Comparison of ENCODE assay signal across 8 cellular contexts in the genomic region with DNA sequence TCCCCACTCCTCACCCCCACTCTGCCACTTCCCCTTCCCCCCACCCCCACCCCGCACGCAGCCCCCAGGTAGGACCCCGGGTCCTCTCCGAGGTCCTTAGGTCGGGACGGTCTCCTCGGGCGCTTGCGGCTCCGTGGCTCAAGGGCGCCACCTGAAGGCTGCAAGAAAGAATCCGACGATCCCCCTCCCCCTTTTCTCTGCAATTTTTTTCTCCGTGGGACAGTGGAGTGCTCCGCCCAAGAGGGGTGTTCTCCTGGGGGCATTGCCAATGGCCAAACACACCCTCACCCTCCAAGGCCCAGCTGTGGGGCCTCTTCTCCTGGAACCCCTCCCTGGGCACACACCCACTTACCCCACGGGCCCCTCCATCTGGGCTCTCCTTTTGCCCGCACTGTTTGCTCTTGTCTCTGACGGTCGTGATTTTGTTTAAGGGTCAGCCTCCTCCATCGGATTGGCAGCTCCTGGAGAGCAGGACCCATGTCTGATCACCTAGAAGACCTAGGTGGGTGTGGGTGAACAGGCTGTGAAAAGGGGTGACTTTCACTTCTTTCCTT. TPM values are rescaled to one million over a fixed set of nuclear protein-coding genes. Genes with fewer than 3 reads are reported as not detected.
A peak's percentile ranks its signal among the peaks of the same experiment; 100 is the strongest.
DNase-seq lines count a peak whose midpoint lies in the region; ATAC-seq and TF ChIP-seq lines count a peak whose summit lies in the region.

No MANE protein-coding gene starts in this region.

- H3K27ac ChIP-seq in Panc1 (ENCODE audit: low read length): no peak overlapping the region
- H3K27ac ChIP-seq in hepatocyte: no peak overlapping the region

- intact Hi-C loops in Panc1 (cut with micrococcal nuclease; ENCODE audit: unreplicated experiment): no loop called here

- POLR2A ChIA-PET in Panc1 (lab: Charles Lee): no interaction called here

- in situ Hi-C loops in Panc1 (cut with HindIII; ENCODE audit: low pct_unique_long_range_greater_than_20kb, low sequenced_read_pairs): no loop called here

- no peaks in the 10 kb centered on the region for H3K9me3 Mint-ChIP-seq in activated naive CD8-positive, alpha-beta T cell treated with anti-CD3 and anti-CD28 coated beads for 36 hours

- H3K27me3 Mint-ChIP-seq in activated naive CD8-positive, alpha-beta T cell treated with anti-CD3 and anti-CD28 coated beads for 36 hours: peaks cover 26% of the 10 kb centered on the region

- H3K27me3 ChIP-seq in Panc1 (ENCODE audit: control insufficient read depth, insufficient read depth, low read length) (peaks cover 12% of the 10 kb centered on the region), hepatocyte (peaks cover 16% of the 10 kb centered on the region)

- peaks cover 6% of the 10 kb centered on the region for H3K4me1 Mint-ChIP-seq in activated naive CD8-positive, alpha-beta T cell treated with anti-CD3 and anti-CD28 coated beads for 36 hours

- H3K36me3 ChIP-seq in Panc1 (ENCODE audit: control insufficient read depth, insufficient read depth, low read length): no peaks in the 10 kb centered on the region
- no peaks in the 10 kb centered on the region for H3K36me3 ChIP-seq in hepatocyte (replicated peaks; ENCODE audit: insufficient read depth, low read depth)

- peak overlapping the region; percentile 67 for H3K4me3 Mint-ChIP-seq in activated naive CD8-positive, alpha-beta T cell treated with anti-CD3 and anti-CD28 coated beads for 36 hours

- no peaks in the 10 kb centered on the region for H3K36me3 Mint-ChIP-seq in activated naive CD8-positive, alpha-beta T cell treated with anti-CD3 and anti-CD28 coated beads for 36 hours

- peak; percentile 81 for ATAC-seq in Panc1

- CTCF ChIA-PET in Panc1 (lab: Charles Lee): interaction anchor here (0.5 to 0.7 kb wide), 4 partner anchors 221 to 1277 kb away, joined by 3 to 6 read pairs (median 4); no protein-coding TSS in a partner anchor

- peak; percentile 73 for DNase-seq in COLO668 (lab: John Stamatoyannopoulos, UW; ENCODE audit: unreplicated experiment)
- DNase-seq in HT1080 (ENCODE audit: low read depth): peak; percentile 26
- DNase-seq in Panc1 (ENCODE audit: low read depth, low spot score): no peak
- peak; percentile 67 for DNase-seq in activated naive CD8-positive, alpha-beta T cell treated with anti-CD3 and anti-CD28 coated beads for 36 hours
- DNase-seq in hepatocyte (ENCODE audit: low spot score): peak; percentile 80
- DNase-seq in stimulated activated CD4-positive, alpha-beta T cell treated with anti-CD3 and anti-CD28 coated beads, Interleukin-12 subunit alpha, Interleukin-12 subunit beta, amount 100 ng/mL, for 48 hours (ENCODE audit: low read depth in 2 of 3, low spot score in 1 of 3): peak; percentile 28 to 55 (median 38)
- DNase-seq in hippocampal formation (lab: John Stamatoyannopoulos, UW): no peak
- DNase-seq in superior temporal gyrus (ENCODE audit: extremely low spot score): no peak

- H3K4me1 ChIP-seq in Panc1 (ENCODE audit: control insufficient read depth, insufficient read depth, low read length) (peaks cover 3% of the 10 kb centered on the region; the same call in 1 of the 2 replicates), hepatocyte (ENCODE audit: insufficient read depth) (peaks cover 23% of the 10 kb centered on the region)

- peak overlapping the region; percentile 56 for H2AFZ ChIP-seq in hepatocyte

- H3K9me3 ChIP-seq in Panc1 (ENCODE audit: control insufficient read depth, insufficient read depth, low read depth, low read length): no peaks in the 10 kb centered on the region
- no peaks in the 10 kb centered on the region for H3K9me3 ChIP-seq in hepatocyte (ENCODE audit: low read depth)

- no peak overlapping the region for H3K27ac Mint-ChIP-seq in activated naive CD8-positive, alpha-beta T cell treated with anti-CD3 and anti-CD28 coated beads for 36 hours

- H3K4me3 ChIP-seq in Panc1 (ENCODE audit: low read depth in 2 of 2, low read length in 2 of 2): peak overlapping the region; percentile 18 to 36; a peak in 2 of 4 replicates
- H3K4me3 ChIP-seq in hepatocyte: peak overlapping the region; percentile 72

- WGBS in hepatocyte (ENCODE audit: low lambda C conversion rate, missing lambda C conversion rate): 14% methylated on average over 17 of the region's 20 CpGs

- no peaks in the 10 kb centered on the region for H3K9me2 ChIP-seq in hepatocyte (replicated peaks; ENCODE audit: insufficient read depth)

- no peaks in the 10 kb centered on the region for H4K20me1 ChIP-seq in hepatocyte (ENCODE audit: insufficient read depth, poor library complexity, severe bottlenecking)

- H3K4me2 ChIP-seq in hepatocyte: peak overlapping the region; percentile 97

- H3K79me2 ChIP-seq in hepatocyte: no peaks in the 10 kb centered on the region

- BruUV-seq in Panc1 (replicated peaks; lab: Mats Ljungman, UMichigan): no TSS peak

- peak; percentile 89 for TF ChIP-seq CTCF in Panc1 (IDR thresholded peaks at IDR 0.05)
- peak; percentile 62 for TF ChIP-seq CTCF in hepatocyte (IDR thresholded peaks at IDR 0.05; ENCODE audit: poor library complexity)

RNA-seq across cellular contexts. Expression of a gene that starts 1.1 kb away (rescaled TPM):
- 0.29 and 0.50 TPM in 2 replicates for total RNA-seq in HT1080 (2014; rRNA removed; shearing (Covaris generic))
- 1.6 and 3.8 TPM in 2 replicates for polyA plus RNA-seq in HT1080 (2015; cell fraction: cytosol; rRNA removed)
- polyA plus RNA-seq in HT1080 (2015; cell fraction: nucleus; rRNA removed): 21.3 and 22.7 TPM in 2 replicates
- total RNA-seq in Panc1 (2021; ENCODE audit: unreplicated experiment): 1.1 TPM
- 1.8 TPM for polyA plus RNA-seq in Panc1 (2012; ENCODE audit: insufficient read length)
- 1 to 10 TPM; 1.5 to 1.9 TPM for total RNA-seq in activated naive CD8-positive, alpha-beta T cell treated with anti-CD3 and anti-CD28 coated beads for 36 hours
- total RNA-seq in hepatocyte: 5.2 and 9.4 TPM in 2 replicates
- polyA plus RNA-seq in hepatocyte: 5.5 and 7.3 TPM in 2 replicates

RNA-seq across cellular contexts. Expression of a gene that starts 17.4 kb away (rescaled TPM):
- total RNA-seq in HT1080 (2014; rRNA removed; shearing (Covaris generic)): not detected in 2 replicates
- not detected in 2 replicates for polyA plus RNA-seq in HT1080 (2015; cell fraction: cytosol; rRNA removed)
- not detected in 2 replicates for polyA plus RNA-seq in HT1080 (2015; cell fraction: nucleus; rRNA removed)
- total RNA-seq in Panc1 (2021; ENCODE audit: unreplicated experiment) (not detected), hepatocyte (1.4 and 1.6 TPM in 2 replicates)
- not detected for polyA plus RNA-seq in Panc1 (2012; ENCODE audit: insufficient read length)
- total RNA-seq in activated naive CD8-positive, alpha-beta T cell treated with anti-CD3 and anti-CD28 coated beads for 36 hours: not detected
- polyA plus RNA-seq in hepatocyte: 0.35 and 0.84 TPM in 2 replicates

RNA-seq across cellular contexts. Expression of a gene that starts 40.0 kb away (rescaled TPM):
- 0.17 and 0.59 TPM in 2 replicates for total RNA-seq in HT1080 (2014; rRNA removed; shearing (Covaris generic))
- polyA plus RNA-seq in HT1080 (2015; cell fraction: cytosol; rRNA removed): 0.03 and 0.12 TPM in 2 replicates
- polyA plus RNA-seq in HT1080 (2015; cell fraction: nucleus; rRNA removed): 0.13 and 0.53 TPM in 2 replicates
- total RNA-seq in Panc1 (2021; ENCODE audit: unreplicated experiment) (1.0 TPM), hepatocyte (not detected in 2 replicates)
- 0.48 TPM for polyA plus RNA-seq in Panc1 (2012; ENCODE audit: insufficient read length)
- total RNA-seq in activated naive CD8-positive, alpha-beta T cell treated with anti-CD3 and anti-CD28 coated beads for 36 hours: not detected
- not detected in 2 replicates for polyA plus RNA-seq in hepatocyte

Comparison
In these comparisons a context has a peak if more than half of its experiments do, and no peak if none do; other contexts are left out.
1. DNase-seq: peak in COLO668 (single experiment), HT1080 (single experiment), activated naive CD8-positive, alpha-beta T cell treated with anti-CD3 and anti-CD28 coated beads for 36 hours (single experiment), hepatocyte (single experiment) and stimulated activated CD4-positive, alpha-beta T cell treated with anti-CD3 and anti-CD28 coated beads, Interleukin-12 subunit alpha, Interleukin-12 subunit beta, amount 100 ng/mL, for 48 hours (3 of 3); none in Panc1 (single experiment), hippocampal formation (0 of 2) and superior temporal gyrus (single experiment).